11 cellular contexts compared by ENCODE assay signal in the genomic region with DNA sequence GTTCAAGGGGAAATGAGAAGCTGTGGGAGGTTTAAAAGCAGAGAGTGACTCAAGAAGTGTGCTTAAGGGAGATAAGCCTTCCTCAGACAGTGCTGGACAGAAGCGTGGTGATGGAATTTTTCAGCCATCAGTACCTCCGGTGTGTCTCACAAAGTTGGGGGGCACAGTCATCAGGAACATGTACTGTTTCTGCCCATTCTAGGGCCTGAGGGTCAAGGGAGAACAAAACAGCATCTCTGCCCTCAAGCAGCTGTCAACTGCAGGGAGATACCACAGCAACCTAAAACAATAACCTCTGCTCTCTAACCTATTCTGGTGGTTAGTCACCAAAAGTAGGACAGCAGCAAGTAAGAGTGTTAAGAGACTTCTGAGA. TPM values are rescaled to one million over a fixed set of nuclear protein-coding genes. Genes with fewer than 3 reads are reported as not detected.
DNase-seq lines count a peak whose midpoint lies in the region; ATAC-seq and TF ChIP-seq lines count a peak whose summit lies in the region.
"Had no signal": no experiment of that assay in that cellular context is flagged by ENCODE, and none has a peak within 500 bp of the region (broad histone marks: within the 10 kb centered on the region; RNA-seq: fewer than 3 reads in every experiment).

No MANE protein-coding gene starts in this region.

- peak overlapping the region; percentile 59; the same call in 1 of the 2 replicates for H3K4me3 ChIP-seq in ACC112 (ENCODE audit: low read depth, low read length)
- no peak overlapping the region for H3K4me3 ChIP-seq in fibroblast of villous mesenchyme (ENCODE audit: low read depth, low read length)
- no peak overlapping the region for H3K4me3 ChIP-seq in stomach
- H3K4me3 ChIP-seq: BLaER1 had no signal

- WGBS in stomach, 5 donors = 72 to 81% (median 75%) methylated on average over 2 of the region's 2 CpGs

- H3K27me3 ChIP-seq in ACC112 (ENCODE audit: insufficient read depth, low read length) (no peaks in the 10 kb centered on the region; the same call in 1 of the 2 replicates), stomach (no peaks in the 10 kb centered on the region)
- H3K27me3 ChIP-seq: BLaER1 had no signal

- peak; percentile 97 for DNase-seq in OCI-M2 (lab: John Stamatoyannopoulos, UW; ENCODE audit: unreplicated experiment)
- peak; percentile 15 for DNase-seq in fibroblast of villous mesenchyme (ENCODE audit: low read depth)
- DNase-seq in DMS114 treated with DMSO at 0.1 percent for 48 hours (lab: John Stamatoyannopoulos, UW; ENCODE audit: unreplicated experiment) = no peak
- no peak for DNase-seq in effector CD4-positive, alpha-beta T cell
- no peak for DNase-seq in stomach
- DNase-seq: activated CD4-positive, alpha-beta T cell treated with anti-CD3 and anti-CD28 coated beads, Interleukin-2, amount 50 U/mL, for 1 hour; right cardiac atrium had no signal

- ATAC-seq in GM21825 (IDR thresholded peaks at IDR 0.05; ENCODE audit: unreplicated experiment) = peak; percentile 2
- ATAC-seq in GM21526 (IDR thresholded peaks at IDR 0.05; ENCODE audit: low FRiP score, unreplicated experiment) = no peak

- H2AFZ ChIP-seq in ACC112 (ENCODE audit: low read length, unreplicated experiment) = no peak overlapping the region

- intact Hi-C loops in stomach (cut with DNase I; ENCODE audit: low total_unique reads) = no loop called here

- TF ChIP-seq POLR2A in stomach (IDR thresholded peaks at IDR 0.05) = no peak

- peak overlapping the region; percentile 99 for H3K27ac ChIP-seq in ACC112 (ENCODE audit: low read depth, low read length)
- peak overlapping the region in 1 of 5 donors; percentile 64 for H3K27ac ChIP-seq in stomach
- H3K27ac ChIP-seq: BLaER1 had no signal

- no peak for TF ChIP-seq EP300 in stomach (IDR thresholded peaks at IDR 0.05)

- no peaks in the 10 kb centered on the region for H3K79me2 ChIP-seq in ACC112 (ENCODE audit: control insufficient read depth, insufficient read depth, low read length, unreplicated experiment)

- TF ChIP-seq CTCF in fibroblast of villous mesenchyme (IDR thresholded peaks at IDR 0.05; ENCODE audit: insufficient read depth, low read depth, low read length) = no peak
- TF ChIP-seq CTCF in stomach (IDR thresholded peaks at IDR 0.05) = no peak

- H3K4me1 ChIP-seq in ACC112 (ENCODE audit: control insufficient read depth, insufficient read depth, low read length, unreplicated experiment) (peaks cover 30% of the 10 kb centered on the region), stomach (no peaks in the 10 kb centered on the region)
- H3K4me1 ChIP-seq: BLaER1 had no signal

- H3K36me3 ChIP-seq in ACC112 (ENCODE audit: insufficient read depth, low read length) (no peaks in the 10 kb centered on the region), stomach (no peaks in the 10 kb centered on the region)
- H3K36me3 ChIP-seq: BLaER1 had no signal

- no peaks in the 10 kb centered on the region for H3K9me3 ChIP-seq in stomach
- H3K9me3 ChIP-seq: BLaER1 had no signal

RNA-seq across cellular contexts. Expression of gene STON2, which starts 2.0 kb away (rescaled TPM):
- total RNA-seq in fibroblast of villous mesenchyme (0.32 TPM in 1 of 2 replicates, not detected in the other), stomach (10 to 100 TPM in 3 of 5 donors, 1 to 10 TPM in 2; 7.8 to 50.2 (median 14.3) TPM)
- polyA plus RNA-seq in stomach = 1 to 10 TPM; 1.4 to 7.4 (median 3.2) TPM

Comparison
In these comparisons a context has a peak if more than half of its experiments do, and no peak if none do; other contexts are left out.
1. DNase-seq: peak in OCI-M2 (single experiment) and fibroblast of villous mesenchyme (single experiment); none in DMS114 treated with DMSO at 0.1 percent for 48 hours (single experiment), effector CD4-positive, alpha-beta T cell (single experiment) and stomach (single experiment).